ENCODE assay signal across 7 cellular contexts in the genomic region with DNA sequence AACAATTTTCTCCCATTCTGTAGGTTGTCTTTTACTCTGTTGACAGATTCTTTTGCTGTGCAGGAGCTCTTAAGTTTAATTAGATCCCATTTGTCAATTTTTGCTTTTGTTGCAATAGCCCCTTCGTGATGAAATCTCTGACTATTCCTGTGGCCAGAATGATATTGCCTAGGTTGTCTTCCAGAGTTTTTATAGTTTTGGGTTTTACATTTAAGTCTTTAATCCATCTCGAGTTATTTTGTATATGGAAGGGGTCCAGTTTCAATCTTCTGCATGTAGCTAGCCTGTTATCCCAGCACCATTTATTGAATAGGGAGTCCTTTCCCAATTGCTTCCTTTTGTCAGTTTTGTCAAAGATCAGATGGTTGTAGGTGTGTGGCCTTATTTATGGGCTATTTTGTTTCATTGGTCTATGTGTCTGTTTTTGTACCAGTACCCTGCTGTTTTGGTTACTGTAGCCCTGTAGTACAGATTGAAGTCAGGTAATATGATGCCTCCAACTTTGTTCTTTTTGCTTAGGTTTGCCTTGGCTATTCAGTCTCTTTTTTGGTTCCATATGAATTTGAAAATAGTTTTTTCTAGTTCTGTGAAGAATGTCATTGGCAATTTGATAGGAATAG. TPM values are rescaled to one million over a fixed set of nuclear protein-coding genes. Genes with fewer than 3 reads are reported as not detected.
A peak's percentile ranks its signal among the peaks of the same experiment; 100 is the strongest.
DNase-seq lines count a peak whose midpoint lies in the region; ATAC-seq and TF ChIP-seq lines count a peak whose summit lies in the region.
"Not testable (repeated sequence)": the region's sequence is repeated elsewhere in the genome, so short reads cannot be mapped to it uniquely, and the experiment has no call there.

No MANE protein-coding gene starts in this region.

- not testable (repeated sequence) for DNase-seq in CD8-positive, alpha-beta T cell; activated T-cell treated with anti-CD3 and anti-CD28 coated beads, Interleukin-2, amount 50 U/mL, for 72 hours; glutamatergic neuron; natural killer cell
- peak; percentile 3 for DNase-seq in NCI-H69 (lab: John Stamatoyannopoulos, UW)

- H3K27me3 ChIP-seq in CD8-positive, alpha-beta T cell (ENCODE audit: insufficient read depth, low read length); subcutaneous abdominal adipose tissue (ENCODE audit: control insufficient read depth in 5 of 5, insufficient read depth in 4 of 5, low read length in 5 of 5): not testable (repeated sequence)

- H3K4me3 Mint-ChIP-seq in CD8-positive, alpha-beta T cell; activated T-cell treated with anti-CD3 and anti-CD28 coated beads, Interleukin-2, amount 50 U/mL, for 72 hours; glutamatergic neuron (ENCODE audit: unreplicated experiment); natural killer cell: not testable (repeated sequence)

- H3K36me3 ChIP-seq in CD8-positive, alpha-beta T cell (ENCODE audit: insufficient read depth, low read length); subcutaneous abdominal adipose tissue (ENCODE audit: control insufficient read depth in 5 of 5, insufficient read depth in 5 of 5, low read length in 5 of 5): not testable (repeated sequence)
- peaks cover 6 to 29% of the 10 kb centered on the region in 2 experiments; a peak in 2 of 3 replicates for H3K36me3 ChIP-seq in HEK293 (ENCODE audit: control insufficient read depth in 2 of 2, insufficient read depth in 1 of 2, low read length in 2 of 2)

- POLR2A ChIA-PET in CD8-positive, alpha-beta T cell (lab: Charles Lee); HEK293 (lab: Yijun Ruan, JAX): not testable (repeated sequence)

- TF ChIP-seq CTCF in CD8-positive, alpha-beta T cell (IDR thresholded peaks at IDR 0.05); HEK293 (tag by site-specific recombination; IDR thresholded peaks at IDR 0.05); glutamatergic neuron (IDR thresholded peaks at IDR 0.05; ENCODE audit: partially characterized antibody, unreplicated experiment); natural killer cell (IDR thresholded peaks at IDR 0.05): not testable (repeated sequence)

- H3K4me3 ChIP-seq in CD8-positive, alpha-beta T cell (ENCODE audit: low read depth, low read length); HEK293 (ENCODE audit: low read depth, low read length); subcutaneous abdominal adipose tissue (ENCODE audit: low read depth in 1 of 5, low read length in 5 of 5): not testable (repeated sequence)

- H3K27ac ChIP-seq in CD8-positive, alpha-beta T cell (ENCODE audit: low read depth, low read length); HEK293 (ENCODE audit: extremely low read depth, low read depth, low read length): not testable (repeated sequence)
- H3K27ac ChIP-seq in subcutaneous abdominal adipose tissue (ENCODE audit: low read depth, low read length): peak overlapping the region; percentile 66

- not testable (repeated sequence) for H3K9me3 ChIP-seq in CD8-positive, alpha-beta T cell (ENCODE audit: low read length); HEK293 (ENCODE audit: control insufficient read depth, insufficient read depth, low read depth, low read length); subcutaneous abdominal adipose tissue (ENCODE audit: control insufficient read depth in 5 of 5, low read length in 5 of 5)

- H3K36me3 Mint-ChIP-seq in CD8-positive, alpha-beta T cell: peaks cover 56% of the 10 kb centered on the region
- peaks cover 7 to 23% of the 10 kb centered on the region in 2 donors for H3K36me3 Mint-ChIP-seq in activated T-cell treated with anti-CD3 and anti-CD28 coated beads, Interleukin-2, amount 50 U/mL, for 72 hours (ENCODE audit: insufficient read depth in 2 of 2)
- not testable (repeated sequence) for H3K36me3 Mint-ChIP-seq in glutamatergic neuron (ENCODE audit: unreplicated experiment); natural killer cell

- H3K4me1 ChIP-seq in CD8-positive, alpha-beta T cell (ENCODE audit: insufficient read depth, low read length): peaks cover 20% of the 10 kb centered on the region
- peaks cover 18% of the 10 kb centered on the region for H3K4me1 ChIP-seq in HEK293 (ENCODE audit: control insufficient read depth, insufficient read depth, low read length)
- H3K4me1 ChIP-seq in subcutaneous abdominal adipose tissue (ENCODE audit: control insufficient read depth in 5 of 5, insufficient read depth in 5 of 5, low read length in 5 of 5): peaks cover 0 to 41% (median 20%) of the 10 kb centered on the region in 5 donors

- peaks cover 70% of the 10 kb centered on the region for H3K4me1 Mint-ChIP-seq in CD8-positive, alpha-beta T cell (ENCODE audit: low read depth)
- H3K4me1 Mint-ChIP-seq in activated T-cell treated with anti-CD3 and anti-CD28 coated beads, Interleukin-2, amount 50 U/mL, for 72 hours (ENCODE audit: low read depth): peaks cover 45% of the 10 kb centered on the region
- peaks cover 18% of the 10 kb centered on the region for H3K4me1 Mint-ChIP-seq in glutamatergic neuron (ENCODE audit: low read depth, unreplicated experiment)
- H3K4me1 Mint-ChIP-seq in natural killer cell: peaks cover 45 to 51% of the 10 kb centered on the region in 2 donors

- not testable (repeated sequence) for ATAC-seq in CD8-positive, alpha-beta T cell; activated T-cell treated with anti-CD3 and anti-CD28 coated beads, Interleukin-2, amount 50 U/mL, for 72 hours (replicated peaks in 1 of 2); natural killer cell

- intact Hi-C loops in CD8-positive, alpha-beta T cell (cut with DNase I, micrococcal nuclease); natural killer cell (cut with micrococcal nuclease): not testable (repeated sequence)

- not testable (repeated sequence) for H3K9ac ChIP-seq in subcutaneous abdominal adipose tissue (ENCODE audit: low read length in 5 of 5)

- CTCF ChIA-PET in CD8-positive, alpha-beta T cell (lab: Charles Lee); HEK293 (lab: Yijun Ruan, JAX): not testable (repeated sequence)

- H3K9me3 Mint-ChIP-seq in CD8-positive, alpha-beta T cell; activated T-cell treated with anti-CD3 and anti-CD28 coated beads, Interleukin-2, amount 50 U/mL, for 72 hours; glutamatergic neuron (ENCODE audit: unreplicated experiment); natural killer cell: not testable (repeated sequence)

- H3K27ac Mint-ChIP-seq in CD8-positive, alpha-beta T cell: peak overlapping the region; percentile 14
- peak overlapping the region; percentile 70 for H3K27ac Mint-ChIP-seq in activated T-cell treated with anti-CD3 and anti-CD28 coated beads, Interleukin-2, amount 50 U/mL, for 72 hours
- H3K27ac Mint-ChIP-seq in glutamatergic neuron (ENCODE audit: unreplicated experiment): peak overlapping the region; percentile 62
- peak overlapping the region; percentile 2 to 12 for H3K27ac Mint-ChIP-seq in natural killer cell

- H3K27me3 Mint-ChIP-seq in CD8-positive, alpha-beta T cell (ENCODE audit: low read depth); activated T-cell treated with anti-CD3 and anti-CD28 coated beads, Interleukin-2, amount 50 U/mL, for 72 hours (ENCODE audit: low read depth); glutamatergic neuron (ENCODE audit: unreplicated experiment); natural killer cell (ENCODE audit: low read depth in 2 of 2): not testable (repeated sequence)

TF ChIP-seq in HEK293, 187 proteins besides CTCF, POLR2A, EP300 and RAD21 (continues in another document):
- TF ChIP-seq, protein P1, sequence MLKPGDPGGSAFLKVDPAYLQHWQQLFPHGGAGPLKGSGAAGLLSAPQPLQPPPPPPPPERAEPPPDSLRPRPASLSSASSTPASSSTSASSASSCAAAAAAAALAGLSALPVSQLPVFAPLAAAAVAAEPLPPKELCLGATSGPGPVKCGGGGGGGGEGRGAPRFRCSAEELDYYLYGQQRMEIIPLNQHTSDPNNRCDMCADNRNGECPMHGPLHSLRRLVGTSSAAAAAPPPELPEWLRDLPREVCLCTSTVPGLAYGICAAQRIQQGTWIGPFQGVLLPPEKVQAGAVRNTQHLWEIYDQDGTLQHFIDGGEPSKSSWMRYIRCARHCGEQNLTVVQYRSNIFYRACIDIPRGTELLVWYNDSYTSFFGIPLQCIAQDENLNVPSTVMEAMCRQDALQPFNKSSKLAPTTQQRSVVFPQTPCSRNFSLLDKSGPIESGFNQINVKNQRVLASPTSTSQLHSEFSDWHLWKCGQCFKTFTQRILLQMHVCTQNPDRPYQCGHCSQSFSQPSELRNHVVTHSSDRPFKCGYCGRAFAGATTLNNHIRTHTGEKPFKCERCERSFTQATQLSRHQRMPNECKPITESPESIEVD (tag by site-specific recombination; IDR thresholded peaks at IDR 0.05): peak; percentile 95
- TF ChIP-seq ZXDB (tag by site-specific recombination; IDR thresholded peaks at IDR 0.05): peak; percentile 71

RNA-seq across cellular contexts. Expression of a gene that starts 5.6 kb away (rescaled TPM):
- total RNA-seq in CD8-positive, alpha-beta T cell: 10 to 100 TPM; 56.3 to 57.4 TPM
- 10 to 100 TPM; 12.2 to 17.6 TPM for total RNA-seq in activated T-cell treated with anti-CD3 and anti-CD28 coated beads, Interleukin-2, amount 50 U/mL, for 72 hours
- total RNA-seq in glutamatergic neuron (ENCODE audit: unreplicated experiment): 21.9 TPM
- 10 to 100 TPM; 28.6 to 31.4 (median 29.1) TPM for total RNA-seq in natural killer cell

RNA-seq across cellular contexts. Expression of a gene that starts 18.0 kb away (rescaled TPM):
- total RNA-seq in CD8-positive, alpha-beta T cell: 10 to 100 TPM; 19.7 to 19.8 TPM
- 10 to 100 TPM; 23.1 to 25.1 TPM for total RNA-seq in activated T-cell treated with anti-CD3 and anti-CD28 coated beads, Interleukin-2, amount 50 U/mL, for 72 hours
- 17.8 TPM for total RNA-seq in glutamatergic neuron (ENCODE audit: unreplicated experiment)
- total RNA-seq in natural killer cell: 10 to 100 TPM; 16.4 to 20.0 (median 19.4) TPM

Comparison
In these comparisons a context has a peak if more than half of its experiments do, and no peak if none do; other contexts are left out.
1. H3K27ac Mint-ChIP-seq: peak in every context shown above with its lines; median percentile 70 in activated T-cell treated with anti-CD3 and anti-CD28 coated beads, Interleukin-2, amount 50 U/mL, for 72 hours; 62 in glutamatergic neuron; 14 in CD8-positive, alpha-beta T cell; 7 in natural killer cell.